ENCODE assay signal across 27 cellular contexts in genomic region chr13:48939728-48940127, GRCh38.
"Had no signal": no experiment of that assay in that cellular context is flagged by ENCODE, and none has a peak within 500 bp of the region (broad histone marks: within the 10 kb centered on the region; RNA-seq: fewer than 3 reads in every experiment).

No MANE protein-coding gene starts in this region.

- FAIRE-seq: endothelial cell of umbilical vein had no signal

- H3K4me1 Mint-ChIP-seq: immature natural killer cell; stimulated activated memory B cell treated with anti-CD40 and anti-IgM and Interleukin-4, amounts not matched to agents 10 μg/mL and 1 μg/mL and 100 μg/mL, for 72 hours had no signal

- H3K27me3 ChIP-seq: colonic mucosa, esophagus muscularis mucosa, sigmoid colon, stomach, thyroid gland, vagina had no signal

- DNase-seq: colonic mucosa; dermis blood vessel endothelial cell; effector memory CD4-positive, alpha-beta T cell; foreskin melanocyte; glutamatergic neuron; hypothalamus; immature natural killer cell; islet precursor cell; kidney glomerular epithelial cell; left colon; left ventricle myocardium superior; lower lobe of right lung; naive thymus-derived CD8-positive, alpha-beta T cell; nephron progenitor cell; nucleus accumbens; right cardiac atrium; sigmoid colon; stimulated activated CD4-positive, alpha-beta T cell treated with anti-CD3 and anti-CD28 coated beads, Interleukin-2, amount 100 ng/mL, for 24 hours; stimulated activated CD4-positive, alpha-beta T cell treated with anti-CD3 and anti-CD28 coated beads, Interleukin-4, amount 100 ng/mL, for 24 hours; stomach; thyroid gland; trophoblast cell had no signal

- H3K4me1 ChIP-seq: colonic mucosa, lower lobe of right lung, prostate gland, sigmoid colon, thyroid gland, vagina had no signal

- H3K4me3 Mint-ChIP-seq: immature natural killer cell; naive thymus-derived CD8-positive, alpha-beta T cell; nephron progenitor cell; stimulated activated memory B cell treated with anti-CD40 and anti-IgM and Interleukin-4, amounts not matched to agents 10 μg/mL and 1 μg/mL and 100 μg/mL, for 72 hours had no signal

- H3K36me3 ChIP-seq: colonic mucosa, esophagus muscularis mucosa, lower lobe of right lung, prostate gland, sigmoid colon, stomach, thyroid gland, vagina had no signal

- H3K36me3 Mint-ChIP-seq: immature natural killer cell; naive thymus-derived CD8-positive, alpha-beta T cell; stimulated activated memory B cell treated with anti-CD40 and anti-IgM and Interleukin-4, amounts not matched to agents 10 μg/mL and 1 μg/mL and 100 μg/mL, for 72 hours had no signal

- ATAC-seq: left colon; left ventricle myocardium superior; lower lobe of right lung; naive thymus-derived CD8-positive, alpha-beta T cell; right cardiac atrium; stimulated activated memory B cell treated with anti-CD40 and anti-IgM and Interleukin-4, amounts not matched to agents 10 μg/mL and 1 μg/mL and 100 μg/mL, for 72 hours had no signal

- H3K9me3 Mint-ChIP-seq: naive thymus-derived CD8-positive, alpha-beta T cell; stimulated activated memory B cell treated with anti-CD40 and anti-IgM and Interleukin-4, amounts not matched to agents 10 μg/mL and 1 μg/mL and 100 μg/mL, for 72 hours had no signal

- H3K27ac ChIP-seq: colonic mucosa, esophagus muscularis mucosa, lower lobe of right lung, prostate gland, sigmoid colon, stomach, thyroid gland, vagina had no signal

- H3K9me3 ChIP-seq: colonic mucosa, lower lobe of right lung, prostate gland, sigmoid colon, stomach, thyroid gland, vagina had no signal

- H3K4me3 ChIP-seq: colonic mucosa, esophagus muscularis mucosa, lower lobe of right lung, prostate gland, sigmoid colon, stomach, thyroid gland, vagina had no signal

- H3K27ac Mint-ChIP-seq: immature natural killer cell; naive thymus-derived CD8-positive, alpha-beta T cell; nephron progenitor cell; stimulated activated memory B cell treated with anti-CD40 and anti-IgM and Interleukin-4, amounts not matched to agents 10 μg/mL and 1 μg/mL and 100 μg/mL, for 72 hours had no signal
